ENCODE assay signal across 3 cellular contexts in the genomic region with DNA sequence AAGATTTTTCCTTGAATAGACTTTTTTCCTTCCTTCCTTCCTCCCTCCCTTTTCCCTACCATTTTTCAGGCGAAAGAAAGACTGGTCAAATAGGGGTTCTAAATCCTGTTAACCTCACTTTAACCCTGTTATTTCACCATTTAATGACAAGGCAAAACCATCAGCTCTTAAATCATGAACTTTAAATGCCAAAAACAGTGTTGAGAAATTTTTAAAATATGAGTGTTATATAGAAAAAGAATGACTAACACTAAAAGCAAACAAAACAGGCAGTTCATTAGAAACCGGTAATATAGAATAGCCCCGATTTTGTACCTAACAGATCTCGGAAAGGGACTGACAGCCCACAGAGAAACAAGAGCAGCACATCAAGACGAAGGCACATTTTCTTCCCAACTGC.
A peak's percentile ranks its signal among the peaks of the same experiment; 100 is the strongest.
TF ChIP-seq lines count a peak whose summit lies in the region.

No MANE protein-coding gene starts in this region.

TF ChIP-seq in SK-N-SH, 30 proteins besides CTCF, POLR2A, EP300 and RAD21 (continued from another document):
- TF ChIP-seq, protein P1, sequence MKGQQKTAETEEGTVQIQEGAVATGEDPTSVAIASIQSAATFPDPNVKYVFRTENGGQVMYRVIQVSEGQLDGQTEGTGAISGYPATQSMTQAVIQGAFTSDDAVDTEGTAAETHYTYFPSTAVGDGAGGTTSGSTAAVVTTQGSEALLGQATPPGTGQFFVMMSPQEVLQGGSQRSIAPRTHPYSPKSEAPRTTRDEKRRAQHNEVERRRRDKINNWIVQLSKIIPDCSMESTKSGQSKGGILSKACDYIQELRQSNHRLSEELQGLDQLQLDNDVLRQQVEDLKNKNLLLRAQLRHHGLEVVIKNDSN (IDR thresholded peaks at IDR 0.05; ENCODE audit: borderline replicate concordance, low read depth), result no peak
- TF ChIP-seq, protein P2, sequence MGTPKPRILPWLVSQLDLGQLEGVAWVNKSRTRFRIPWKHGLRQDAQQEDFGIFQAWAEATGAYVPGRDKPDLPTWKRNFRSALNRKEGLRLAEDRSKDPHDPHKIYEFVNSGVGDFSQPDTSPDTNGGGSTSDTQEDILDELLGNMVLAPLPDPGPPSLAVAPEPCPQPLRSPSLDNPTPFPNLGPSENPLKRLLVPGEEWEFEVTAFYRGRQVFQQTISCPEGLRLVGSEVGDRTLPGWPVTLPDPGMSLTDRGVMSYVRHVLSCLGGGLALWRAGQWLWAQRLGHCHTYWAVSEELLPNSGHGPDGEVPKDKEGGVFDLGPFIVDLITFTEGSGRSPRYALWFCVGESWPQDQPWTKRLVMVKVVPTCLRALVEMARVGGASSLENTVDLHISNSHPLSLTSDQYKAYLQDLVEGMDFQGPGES (IDR thresholded peaks at IDR 0.05; ENCODE audit: low read depth, low read length), result no peak
- peak; percentile 41; the same call in 1 of the 2 replicates for TF ChIP-seq PBX3 (IDR thresholded peaks at IDR 0.05)
- TF ChIP-seq RXRA (IDR thresholded peaks at IDR 0.05; ENCODE audit: borderline replicate concordance, low read depth), result peak; percentile 47; the same call in 1 of the 2 replicates
- no peak for TF ChIP-seq ELF1 (IDR thresholded peaks at IDR 0.05)
- TF ChIP-seq MXI1 (IDR thresholded peaks at IDR 0.05; ENCODE audit: low read depth, low read length), result no peak

TF ChIP-seq in SK-N-SH treated with all-trans-retinoic acid at 6 μM for 48 hours, 23 proteins besides CTCF, POLR2A, EP300 and RAD21:
- no peak for TF ChIP-seq POU6F1 (CRISPR knock-in tag; IDR thresholded peaks at IDR 0.05; ENCODE audit: borderline replicate concordance, low read depth)
- no peak for TF ChIP-seq CSDC2 (CRISPR knock-in tag; IDR thresholded peaks at IDR 0.05)
- TF ChIP-seq BACH2 (CRISPR knock-in tag; IDR thresholded peaks at IDR 0.05; ENCODE audit: borderline replicate concordance), result no peak
- no peak for TF ChIP-seq ZFP3 (CRISPR knock-in tag; IDR thresholded peaks at IDR 0.05)
- no peak for TF ChIP-seq PPARA (CRISPR knock-in tag; IDR thresholded peaks at IDR 0.05; ENCODE audit: borderline replicate concordance)
- no peak for TF ChIP-seq SNAI2 (CRISPR knock-in tag; IDR thresholded peaks at IDR 0.05)
- no peak for TF ChIP-seq ISL1 (CRISPR knock-in tag; IDR thresholded peaks at IDR 0.05)
- no peak for TF ChIP-seq ZFP30 (CRISPR knock-in tag; IDR thresholded peaks at IDR 0.05)

TF ChIP-seq in H1, 55 proteins besides CTCF, POLR2A, EP300 and RAD21 (continued from another document):
- TF ChIP-seq, protein P3, sequence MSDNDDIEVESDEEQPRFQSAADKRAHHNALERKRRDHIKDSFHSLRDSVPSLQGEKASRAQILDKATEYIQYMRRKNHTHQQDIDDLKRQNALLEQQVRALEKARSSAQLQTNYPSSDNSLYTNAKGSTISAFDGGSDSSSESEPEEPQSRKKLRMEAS (IDR thresholded peaks at IDR 0.05), result no peak
- TF ChIP-seq JUND (IDR thresholded peaks at IDR 0.05; ENCODE audit: low read length) (no peak), CHD1 (IDR thresholded peaks at IDR 0.05; ENCODE audit: low read depth, low read length) (no peak), RXRA (IDR thresholded peaks at IDR 0.05; ENCODE audit: insufficient read depth, low read depth, low read length) (no peak), TCF12 (IDR thresholded peaks at IDR 0.05; ENCODE audit: low read depth, low read length) (no peak), SIN3A (conservative IDR thresholded peaks at IDR 0.05 in 1 of 2, IDR thresholded peaks at IDR 0.05 in 1 of 2; ENCODE audit: low read depth in 1 of 2, low read length in 2 of 2) (no peak), HDAC2 (IDR thresholded peaks at IDR 0.05; ENCODE audit: borderline replicate concordance in 1 of 2, low read depth in 2 of 2, low read length in 2 of 2) (no peak), SP2 (IDR thresholded peaks at IDR 0.05; ENCODE audit: low read length) (no peak), ATF2 (IDR thresholded peaks at IDR 0.05; ENCODE audit: low read length) (no peak), POLR2AphosphoS5 (IDR thresholded peaks at IDR 0.05; ENCODE audit: low read depth, low read length) (no peak), RNF2 (IDR thresholded peaks at IDR 0.05; ENCODE audit: borderline replicate concordance, low read depth, low read length, missing control alignments, poor library complexity, severe bottlenecking) (no peak), BCL11A (IDR thresholded peaks at IDR 0.05; ENCODE audit: low read depth in 2 of 2, low read length in 2 of 2) (no peak), YY1 (IDR thresholded peaks at IDR 0.05; ENCODE audit: low read depth, low read length) (no peak), TEAD4 (IDR thresholded peaks at IDR 0.05; ENCODE audit: low read depth, low read length) (no peak), NANOG (IDR thresholded peaks at IDR 0.05; ENCODE audit: insufficient read depth, low read depth, low read length, poor library complexity, severe bottlenecking) (no peak), EZH2 (IDR thresholded peaks at IDR 0.05; ENCODE audit: low read depth, low read length, severe bottlenecking) (no peak)
- TF ChIP-seq, protein P4, sequence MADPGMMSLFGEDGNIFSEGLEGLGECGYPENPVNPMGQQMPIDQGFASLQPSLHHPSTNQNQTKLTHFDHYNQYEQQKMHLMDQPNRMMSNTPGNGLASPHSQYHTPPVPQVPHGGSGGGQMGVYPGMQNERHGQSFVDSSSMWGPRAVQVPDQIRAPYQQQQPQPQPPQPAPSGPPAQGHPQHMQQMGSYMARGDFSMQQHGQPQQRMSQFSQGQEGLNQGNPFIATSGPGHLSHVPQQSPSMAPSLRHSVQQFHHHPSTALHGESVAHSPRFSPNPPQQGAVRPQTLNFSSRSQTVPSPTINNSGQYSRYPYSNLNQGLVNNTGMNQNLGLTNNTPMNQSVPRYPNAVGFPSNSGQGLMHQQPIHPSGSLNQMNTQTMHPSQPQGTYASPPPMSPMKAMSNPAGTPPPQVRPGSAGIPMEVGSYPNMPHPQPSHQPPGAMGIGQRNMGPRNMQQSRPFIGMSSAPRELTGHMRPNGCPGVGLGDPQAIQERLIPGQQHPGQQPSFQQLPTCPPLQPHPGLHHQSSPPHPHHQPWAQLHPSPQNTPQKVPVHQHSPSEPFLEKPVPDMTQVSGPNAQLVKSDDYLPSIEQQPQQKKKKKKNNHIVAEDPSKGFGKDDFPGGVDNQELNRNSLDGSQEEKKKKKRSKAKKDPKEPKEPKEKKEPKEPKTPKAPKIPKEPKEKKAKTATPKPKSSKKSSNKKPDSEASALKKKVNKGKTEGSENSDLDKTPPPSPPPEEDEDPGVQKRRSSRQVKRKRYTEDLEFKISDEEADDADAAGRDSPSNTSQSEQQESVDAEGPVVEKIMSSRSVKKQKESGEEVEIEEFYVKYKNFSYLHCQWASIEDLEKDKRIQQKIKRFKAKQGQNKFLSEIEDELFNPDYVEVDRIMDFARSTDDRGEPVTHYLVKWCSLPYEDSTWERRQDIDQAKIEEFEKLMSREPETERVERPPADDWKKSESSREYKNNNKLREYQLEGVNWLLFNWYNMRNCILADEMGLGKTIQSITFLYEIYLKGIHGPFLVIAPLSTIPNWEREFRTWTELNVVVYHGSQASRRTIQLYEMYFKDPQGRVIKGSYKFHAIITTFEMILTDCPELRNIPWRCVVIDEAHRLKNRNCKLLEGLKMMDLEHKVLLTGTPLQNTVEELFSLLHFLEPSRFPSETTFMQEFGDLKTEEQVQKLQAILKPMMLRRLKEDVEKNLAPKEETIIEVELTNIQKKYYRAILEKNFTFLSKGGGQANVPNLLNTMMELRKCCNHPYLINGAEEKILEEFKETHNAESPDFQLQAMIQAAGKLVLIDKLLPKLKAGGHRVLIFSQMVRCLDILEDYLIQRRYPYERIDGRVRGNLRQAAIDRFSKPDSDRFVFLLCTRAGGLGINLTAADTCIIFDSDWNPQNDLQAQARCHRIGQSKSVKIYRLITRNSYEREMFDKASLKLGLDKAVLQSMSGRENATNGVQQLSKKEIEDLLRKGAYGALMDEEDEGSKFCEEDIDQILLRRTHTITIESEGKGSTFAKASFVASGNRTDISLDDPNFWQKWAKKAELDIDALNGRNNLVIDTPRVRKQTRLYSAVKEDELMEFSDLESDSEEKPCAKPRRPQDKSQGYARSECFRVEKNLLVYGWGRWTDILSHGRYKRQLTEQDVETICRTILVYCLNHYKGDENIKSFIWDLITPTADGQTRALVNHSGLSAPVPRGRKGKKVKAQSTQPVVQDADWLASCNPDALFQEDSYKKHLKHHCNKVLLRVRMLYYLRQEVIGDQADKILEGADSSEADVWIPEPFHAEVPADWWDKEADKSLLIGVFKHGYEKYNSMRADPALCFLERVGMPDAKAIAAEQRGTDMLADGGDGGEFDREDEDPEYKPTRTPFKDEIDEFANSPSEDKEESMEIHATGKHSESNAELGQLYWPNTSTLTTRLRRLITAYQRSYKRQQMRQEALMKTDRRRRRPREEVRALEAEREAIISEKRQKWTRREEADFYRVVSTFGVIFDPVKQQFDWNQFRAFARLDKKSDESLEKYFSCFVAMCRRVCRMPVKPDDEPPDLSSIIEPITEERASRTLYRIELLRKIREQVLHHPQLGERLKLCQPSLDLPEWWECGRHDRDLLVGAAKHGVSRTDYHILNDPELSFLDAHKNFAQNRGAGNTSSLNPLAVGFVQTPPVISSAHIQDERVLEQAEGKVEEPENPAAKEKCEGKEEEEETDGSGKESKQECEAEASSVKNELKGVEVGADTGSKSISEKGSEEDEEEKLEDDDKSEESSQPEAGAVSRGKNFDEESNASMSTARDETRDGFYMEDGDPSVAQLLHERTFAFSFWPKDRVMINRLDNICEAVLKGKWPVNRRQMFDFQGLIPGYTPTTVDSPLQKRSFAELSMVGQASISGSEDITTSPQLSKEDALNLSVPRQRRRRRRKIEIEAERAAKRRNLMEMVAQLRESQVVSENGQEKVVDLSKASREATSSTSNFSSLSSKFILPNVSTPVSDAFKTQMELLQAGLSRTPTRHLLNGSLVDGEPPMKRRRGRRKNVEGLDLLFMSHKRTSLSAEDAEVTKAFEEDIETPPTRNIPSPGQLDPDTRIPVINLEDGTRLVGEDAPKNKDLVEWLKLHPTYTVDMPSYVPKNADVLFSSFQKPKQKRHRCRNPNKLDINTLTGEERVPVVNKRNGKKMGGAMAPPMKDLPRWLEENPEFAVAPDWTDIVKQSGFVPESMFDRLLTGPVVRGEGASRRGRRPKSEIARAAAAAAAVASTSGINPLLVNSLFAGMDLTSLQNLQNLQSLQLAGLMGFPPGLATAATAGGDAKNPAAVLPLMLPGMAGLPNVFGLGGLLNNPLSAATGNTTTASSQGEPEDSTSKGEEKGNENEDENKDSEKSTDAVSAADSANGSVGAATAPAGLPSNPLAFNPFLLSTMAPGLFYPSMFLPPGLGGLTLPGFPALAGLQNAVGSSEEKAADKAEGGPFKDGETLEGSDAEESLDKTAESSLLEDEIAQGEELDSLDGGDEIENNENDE (IDR thresholded peaks at IDR 0.05; ENCODE audit: insufficient replicate concordance, low read length), result no peak
